Comparison of ENCODE assay signal across 10 cellular contexts in the genomic region with DNA sequence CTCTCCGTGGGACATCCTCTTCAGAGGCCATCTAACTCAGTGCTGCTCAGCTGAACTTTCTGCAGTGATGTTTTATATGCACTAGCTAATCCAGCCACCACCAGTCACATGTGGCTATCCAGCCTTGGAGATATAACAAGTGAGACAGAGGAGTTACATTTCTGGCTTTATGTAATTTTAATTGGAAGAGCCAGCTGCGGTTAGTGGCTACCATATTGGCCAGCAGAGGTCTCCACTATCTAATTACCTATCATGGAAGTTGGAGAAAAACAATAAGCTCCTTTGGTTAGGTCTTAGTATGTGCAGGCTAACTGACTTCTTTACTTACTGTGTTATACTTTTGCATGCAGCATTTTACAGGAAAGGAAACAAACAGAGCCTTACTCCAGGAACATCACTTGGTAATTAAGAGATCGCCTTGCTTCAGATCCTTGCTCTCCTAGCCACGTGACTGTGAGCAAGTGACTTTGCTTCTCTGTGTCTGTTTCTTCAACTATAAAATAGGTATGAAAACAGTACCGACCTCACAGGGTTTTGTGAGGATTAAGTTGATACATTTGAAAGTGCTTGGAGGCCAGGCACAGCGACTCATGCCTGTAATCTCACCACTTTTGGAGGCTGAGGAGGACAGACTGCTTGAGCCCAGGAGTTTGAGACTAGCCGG. TPM values are rescaled to one million over a fixed set of nuclear protein-coding genes. Genes with fewer than 3 reads are reported as not detected.
A peak's percentile ranks its signal among the peaks of the same experiment; 100 is the strongest.
DNase-seq lines count a peak whose midpoint lies in the region; ATAC-seq and TF ChIP-seq lines count a peak whose summit lies in the region.
"Had no signal": no experiment of that assay in that cellular context is flagged by ENCODE, and none has a peak within 500 bp of the region (broad histone marks: within the 10 kb centered on the region; RNA-seq: fewer than 3 reads in every experiment).

No MANE protein-coding gene starts in this region.

- H3F3A ChIP-seq in neural cell (ENCODE audit: insufficient read depth, low read length, poor library complexity, severe bottlenecking): no peaks in the 10 kb centered on the region

- H3K27me3 Mint-ChIP-seq in Caco-2 (ENCODE audit: insufficient read depth, unreplicated experiment): peaks cover 26% of the 10 kb centered on the region

- H3K4me3 ChIP-seq in Caco-2 (ENCODE audit: low read depth, low read length) (no peak overlapping the region), HEK293 (ENCODE audit: low read depth, low read length) (no peak overlapping the region), neural cell (ENCODE audit: low read length) (no peak overlapping the region)
- H3K4me3 ChIP-seq: SJSA1 had no signal

- no peak overlapping the region for H3K4me3 Mint-ChIP-seq in Caco-2 (ENCODE audit: unreplicated experiment)
- H3K4me3 Mint-ChIP-seq: memory B cell had no signal

- H2AFZ ChIP-seq in neural cell (ENCODE audit: low read depth, low read length): no peak overlapping the region

- H3K27ac ChIP-seq in HEK293 (ENCODE audit: extremely low read depth, low read depth, low read length) (no peak overlapping the region), epithelial cell of prostate (peak overlapping the region; percentile 92), neural cell (ENCODE audit: low read length) (no peak overlapping the region)
- H3K27ac ChIP-seq: SJSA1 had no signal

- H3K4me2 ChIP-seq in neural cell (ENCODE audit: low read length): no peak overlapping the region

- peak; percentile 46 for TF ChIP-seq RAD21 in neural cell (conservative IDR thresholded peaks at IDR 0.05)

- ATAC-seq in HG03457 (IDR thresholded peaks at IDR 0.05; ENCODE audit: unreplicated experiment): no peak
- ATAC-seq in GM19351 (IDR thresholded peaks at IDR 0.05; ENCODE audit: unreplicated experiment): no peak

- H3K4me1 ChIP-seq in Caco-2: 0 out of 2 replicates have a peak, but pooled peaks cover 4% of the 10 kb centered on the region
- H3K4me1 ChIP-seq in HEK293 (ENCODE audit: control insufficient read depth, insufficient read depth, low read length): no peaks in the 10 kb centered on the region; the same call in 1 of the 2 replicates

- TF ChIP-seq EP300 in neural cell (conservative IDR thresholded peaks at IDR 0.05; ENCODE audit: poor library complexity, severe bottlenecking): no peak

- H3K9me3 ChIP-seq in Caco-2 (no peaks in the 10 kb centered on the region), HEK293 (ENCODE audit: control insufficient read depth, insufficient read depth, low read depth, low read length) (no peaks in the 10 kb centered on the region), neural cell (ENCODE audit: low read length) (no peaks in the 10 kb centered on the region)

- no peaks in the 10 kb centered on the region for H3K4me1 Mint-ChIP-seq in Caco-2 (ENCODE audit: low read depth, unreplicated experiment)

- no peaks in the 10 kb centered on the region for H4K20me1 ChIP-seq in neural cell (ENCODE audit: insufficient read depth)

- POLR2A ChIA-PET in Caco-2 (lab: Charles Lee): no interaction called here
- POLR2A ChIA-PET in HEK293 (lab: Yijun Ruan, JAX): interaction anchor here (1.1 to 1.5 kb wide), 2 partner anchors 17 to 216 kb away, joined by 4 to 6 read pairs; no protein-coding TSS in a partner anchor

- intact Hi-C loops in Caco-2 (cut with micrococcal nuclease; ENCODE audit: unreplicated experiment): loop anchor here (1.0 to 2.0 kb wide), 2 partner anchors 73 to 148 kb away; no protein-coding TSS in a partner anchor

- CTCF ChIA-PET in Caco-2 (lab: Charles Lee): interaction anchor here (0.6 to 1.7 kb wide), 15 partner anchors 20 to 238 kb away, joined by 3 to 61 read pairs (median 4); no protein-coding TSS in a partner anchor
- CTCF ChIA-PET in HEK293 (lab: Yijun Ruan, JAX): interaction anchor here (0.5 to 8.5 kb wide), 41 partner anchors 9 to 1230 kb away, joined by 3 to 177 read pairs (median 4); a partner anchor contains a TSS

- H3K79me2 ChIP-seq in neural cell (replicated peaks; ENCODE audit: insufficient read depth, low read length): no peaks in the 10 kb centered on the region

- H3K36me3 Mint-ChIP-seq in Caco-2 (ENCODE audit: insufficient read depth, unreplicated experiment): no peaks in the 10 kb centered on the region

- no peak overlapping the region for H3K27ac Mint-ChIP-seq in Caco-2 (ENCODE audit: unreplicated experiment)
- H3K27ac Mint-ChIP-seq: memory B cell had no signal

- TF ChIP-seq CTCF in Caco-2 (IDR thresholded peaks at IDR 0.05; ENCODE audit: insufficient read depth in 1 of 2, low read depth in 1 of 2, low read length in 1 of 2, severe bottlenecking in 1 of 2, unreplicated experiment in 1 of 2): peak; percentile 67 to 70
- no peak for TF ChIP-seq CTCF in HEK293 (tag by site-specific recombination; IDR thresholded peaks at IDR 0.05)
- TF ChIP-seq CTCF in neural cell (IDR thresholded peaks at IDR 0.05; ENCODE audit: poor library complexity, severe bottlenecking): peak; percentile 66

- no TSS peak for BruUV-seq in Caco-2 (replicated peaks; lab: Mats Ljungman, UMichigan)

- H3K9me2 ChIP-seq in neural cell (ENCODE audit: insufficient read depth, low read length): no peaks in the 10 kb centered on the region

- H3K27me3 ChIP-seq in Caco-2 (replicated peaks; ENCODE audit: control insufficient read depth, insufficient read depth, low read length) (peaks cover 3% of the 10 kb centered on the region), neural cell (ENCODE audit: insufficient read depth, low read depth, low read length) (peaks cover 44% of the 10 kb centered on the region)

- H3K36me3 ChIP-seq in Caco-2 (ENCODE audit: control insufficient read depth, insufficient read depth, low read length) (no peaks in the 10 kb centered on the region), HEK293 (ENCODE audit: control insufficient read depth in 2 of 2, insufficient read depth in 1 of 2, low read length in 2 of 2) (no peaks in the 10 kb centered on the region), neural cell (ENCODE audit: insufficient read depth, low read length) (no peaks in the 10 kb centered on the region)
- H3K36me3 ChIP-seq: SJSA1 had no signal

- DNase-seq in Caco-2 (peak in 1 of 2 experiments; percentile 54), OCI-M1 (lab: John Stamatoyannopoulos, UW) (peak; percentile 84), epithelial cell of prostate (ENCODE audit: low read depth, low spot score) (no peak), NCI-H1048 (lab: John Stamatoyannopoulos, UW) (no peak)

- no peak overlapping the region for H3K9ac ChIP-seq in neural cell (ENCODE audit: low read length)

- no peaks in the 10 kb centered on the region for H3K9me3 Mint-ChIP-seq in Caco-2 (ENCODE audit: unreplicated experiment)

TF ChIP-seq in HEK293, 187 proteins besides CTCF, POLR2A, EP300 and RAD21 (continues in another document):
- TF ChIP-seq ZNF324 (tag by site-specific recombination; IDR thresholded peaks at IDR 0.05) (no peak), ZNF292 (tag by site-specific recombination; IDR thresholded peaks at IDR 0.05; ENCODE audit: borderline replicate concordance, low read depth) (no peak), ZNF174 (tag by site-specific recombination; IDR thresholded peaks at IDR 0.05) (0 out of 2 replicates have a peak, but pooled peaks have one; percentile 23), ZNF37A (tag by site-specific recombination; IDR thresholded peaks at IDR 0.05) (no peak)
- TF ChIP-seq, protein P1, sequence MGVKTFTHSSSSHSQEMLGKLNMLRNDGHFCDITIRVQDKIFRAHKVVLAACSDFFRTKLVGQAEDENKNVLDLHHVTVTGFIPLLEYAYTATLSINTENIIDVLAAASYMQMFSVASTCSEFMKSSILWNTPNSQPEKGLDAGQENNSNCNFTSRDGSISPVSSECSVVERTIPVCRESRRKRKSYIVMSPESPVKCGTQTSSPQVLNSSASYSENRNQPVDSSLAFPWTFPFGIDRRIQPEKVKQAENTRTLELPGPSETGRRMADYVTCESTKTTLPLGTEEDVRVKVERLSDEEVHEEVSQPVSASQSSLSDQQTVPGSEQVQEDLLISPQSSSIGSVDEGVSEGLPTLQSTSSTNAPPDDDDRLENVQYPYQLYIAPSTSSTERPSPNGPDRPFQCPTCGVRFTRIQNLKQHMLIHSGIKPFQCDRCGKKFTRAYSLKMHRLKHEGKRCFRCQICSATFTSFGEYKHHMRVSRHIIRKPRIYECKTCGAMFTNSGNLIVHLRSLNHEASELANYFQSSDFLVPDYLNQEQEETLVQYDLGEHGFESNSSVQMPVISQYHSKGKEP (tag by site-specific recombination; IDR thresholded peaks at IDR 0.05): peak; percentile 24; the same call in 1 of the 2 replicates

TF ChIP-seq in neural cell, 6 proteins besides CTCF, POLR2A, EP300 and RAD21:
- peak; percentile 70 for TF ChIP-seq SMC3 (conservative IDR thresholded peaks at IDR 0.05; ENCODE audit: poor library complexity)
- no peak for TF ChIP-seq EZH2 (IDR thresholded peaks at IDR 0.05; ENCODE audit: borderline replicate concordance, insufficient read depth, low read length, poor library complexity, severe bottlenecking)

RNA-seq across cellular contexts. Expression of a gene that starts 1.6 kb away (rescaled TPM):
- not detected in 2 replicates for total RNA-seq in Caco-2 (2022)
- polyA plus RNA-seq in neural cell: 0.73 TPM in 1 of 2 replicates, not detected in the other
- polyA minus RNA-seq in neural cell: not detected in 2 replicates
- total RNA-seq: SJSA1 had no signal

RNA-seq across cellular contexts. Expression of a gene that starts 5.3 kb away (rescaled TPM):
- total RNA-seq in Caco-2 (2022): not detected in 2 replicates
- not detected in 2 replicates for polyA plus RNA-seq in neural cell
- polyA minus RNA-seq in neural cell: not detected in 2 replicates
- total RNA-seq: SJSA1 had no signal

RNA-seq across cellular contexts. Expression of a gene that starts 13.7 kb away (rescaled TPM):
- total RNA-seq in Caco-2 (2022): not detected in 2 replicates
- not detected in 2 replicates for polyA plus RNA-seq in neural cell
- not detected in 2 replicates for polyA minus RNA-seq in neural cell
- total RNA-seq: SJSA1 had no signal

RNA-seq across cellular contexts. Expression of a gene that starts 19.7 kb away (rescaled TPM):
- 1.7 TPM in 1 of 2 replicates, not detected in the other for total RNA-seq in Caco-2 (2022)
- polyA plus RNA-seq in neural cell: not detected in 2 replicates
- not detected in 2 replicates for polyA minus RNA-seq in neural cell
- total RNA-seq: SJSA1 had no signal

RNA-seq across cellular contexts. Expression of a gene that starts 37.4 kb away (rescaled TPM):
- not detected in 2 replicates for total RNA-seq in Caco-2 (2022)
- not detected in 2 replicates for polyA plus RNA-seq in neural cell
- polyA minus RNA-seq in neural cell: not detected in 2 replicates
- total RNA-seq: SJSA1 had no signal
